9 cellular contexts compared by ENCODE assay signal in genomic region chr21:14762734-14763694, GRCh38.
DNase-seq lines count a peak whose midpoint lies in the region; ATAC-seq and TF ChIP-seq lines count a peak whose summit lies in the region.
"Had no signal": no experiment of that assay in that cellular context is flagged by ENCODE, and none has a peak within 500 bp of the region (broad histone marks: within the 10 kb centered on the region; RNA-seq: fewer than 3 reads in every experiment).

No MANE protein-coding gene starts in this region.

- TF ChIP-seq POLR2A in IMR-90 (IDR thresholded peaks at IDR 0.05; ENCODE audit: low read depth, low read length) (no peak), body of pancreas (IDR thresholded peaks at IDR 0.05) (no peak)

- dilution Hi-C loops in IMR-90 (cut with HindIII; ENCODE audit: low sequenced_read_pairs, unreplicated experiment) = no loop called here

- H4K91ac ChIP-seq in IMR-90 (ENCODE audit: insufficient read depth, low read depth, low read length) = no peak overlapping the region

- H3K9ac ChIP-seq in IMR-90 (ENCODE audit: low read depth, low read length) (no peak overlapping the region), subcutaneous abdominal adipose tissue (ENCODE audit: low read length in 5 of 5) (no peak overlapping the region)

- H2AK9ac ChIP-seq in IMR-90 (replicated peaks; ENCODE audit: low read depth, low read length, poor library complexity) = no peak overlapping the region

- no peaks in the 10 kb centered on the region for H4K20me1 ChIP-seq in IMR-90 (ENCODE audit: insufficient read depth, low read length)
- H4K20me1 ChIP-seq in osteoblast (ENCODE audit: insufficient read depth, low read length) = no peaks in the 10 kb centered on the region

- ATAC-seq in GM21447 (IDR thresholded peaks at IDR 0.05; ENCODE audit: unreplicated experiment) (peak; percentile 98), IMR-90 (ENCODE audit: low read depth) (no peak), body of pancreas (no peak)
- ATAC-seq: HCT116 had no signal

- no peak overlapping the region for H2BK20ac ChIP-seq in IMR-90 (ENCODE audit: low read depth, low read length)

- no peak overlapping the region for H3K4ac ChIP-seq in IMR-90 (ENCODE audit: low read depth, low read length)

- H4K8ac ChIP-seq in IMR-90 (ENCODE audit: low read depth in 2 of 2, low read length in 2 of 2) = no peak overlapping the region

- H3K4me2 ChIP-seq in IMR-90 (ENCODE audit: low read depth, low read length) (peak overlapping the region; percentile 41; the same call in 1 of the 2 replicates), osteoblast (ENCODE audit: insufficient read depth, low read length) (no peak overlapping the region)

- H3K4me1 ChIP-seq in IMR-90 (ENCODE audit: control insufficient read depth, insufficient read depth, low read length) (no peaks in the 10 kb centered on the region), subcutaneous abdominal adipose tissue (ENCODE audit: control insufficient read depth in 5 of 5, insufficient read depth in 5 of 5, low read length in 5 of 5) (peaks cover 0 to 15% (median 0%) of the 10 kb centered on the region in 5 donors), body of pancreas (no peaks in the 10 kb centered on the region), osteoblast (ENCODE audit: insufficient read depth, low read length) (no peaks in the 10 kb centered on the region)

- H2BK120ac ChIP-seq in IMR-90 (ENCODE audit: low read depth, low read length) = no peak overlapping the region

- H2AFZ ChIP-seq in IMR-90 (replicated peaks; ENCODE audit: low read length, poor library complexity) (no peak overlapping the region), osteoblast (ENCODE audit: low read length) (no peak overlapping the region)

- in situ Hi-C loops in IMR-90 (cut with MboI; ENCODE audit: low sequenced_read_pairs) = no loop called here

- no peak overlapping the region for H3K56ac ChIP-seq in IMR-90 (ENCODE audit: extremely low read depth, insufficient read depth, low read length)

- H3K9me3 ChIP-seq in IMR-90 (ENCODE audit: control insufficient read depth, insufficient read depth, low read length) (no peaks in the 10 kb centered on the region), subcutaneous abdominal adipose tissue (ENCODE audit: control insufficient read depth in 5 of 5, low read length in 5 of 5) (no peaks in the 10 kb centered on the region), body of pancreas (no peaks in the 10 kb centered on the region), osteoblast (ENCODE audit: low read depth, low read length) (no peaks in the 10 kb centered on the region)

- no peaks in the 10 kb centered on the region for H3K79me2 ChIP-seq in osteoblast (ENCODE audit: insufficient read depth, low read length)

- CTCF ChIA-PET in GM10248 (lab: Yijun Ruan, JAX) = interaction anchor here (0.7 to 2.6 kb wide), 10 partner anchors 9 to 229 kb away, joined by 3 to 15 read pairs (median 3); no protein-coding TSS in a partner anchor
- CTCF ChIA-PET in IMR-90 (lab: Yijun Ruan, JAX) = no interaction called here

- H3K23ac ChIP-seq in IMR-90 (ENCODE audit: low read depth, low read length) = no peak overlapping the region

- H3K27me3 ChIP-seq in IMR-90 (ENCODE audit: control insufficient read depth, insufficient read depth, low read length) (no peaks in the 10 kb centered on the region), dorsolateral prefrontal cortex (no peaks in the 10 kb centered on the region), subcutaneous abdominal adipose tissue (ENCODE audit: control insufficient read depth in 5 of 5, insufficient read depth in 4 of 5, low read length in 5 of 5) (no peaks in the 10 kb centered on the region), body of pancreas (no peaks in the 10 kb centered on the region), osteoblast (ENCODE audit: insufficient read depth, low read length) (no peaks in the 10 kb centered on the region)

- no peaks in the 10 kb centered on the region for H3K9me1 ChIP-seq in IMR-90 (ENCODE audit: insufficient read depth, low read length)

- H3K79me1 ChIP-seq in IMR-90 (ENCODE audit: low read depth in 1 of 2, low read length in 2 of 2) = no peaks in the 10 kb centered on the region

- H2AK5ac ChIP-seq in IMR-90 (ENCODE audit: low read depth, low read length) = no peak overlapping the region

- H3K14ac ChIP-seq in IMR-90 (replicated peaks; ENCODE audit: low read depth, low read length) = no peak overlapping the region

- POLR2A ChIA-PET in GM10248 (lab: Yijun Ruan, JAX) = no interaction called here
- POLR2A ChIA-PET in IMR-90 (lab: Charles Lee; ENCODE audit: unreplicated experiment) = no interaction called here

- no TSS peak for BruUV-seq in IMR-90 (replicated peaks; lab: Mats Ljungman, UMichigan)

- DNase-seq in GM10248 (ENCODE audit: extremely low spot score) (peak; percentile 67), IMR-90 (no peak), dorsolateral prefrontal cortex (no peak), body of pancreas (no peak), osteoblast (ENCODE audit: insufficient read length, low spot score, missing footprints) (no peak), dermis blood vessel endothelial cell (no peak)

- no peaks in the 10 kb centered on the region for H3K36me3 ChIP-seq in IMR-90 (ENCODE audit: control insufficient read depth, insufficient read depth, low read length)
- H3K36me3 ChIP-seq in subcutaneous abdominal adipose tissue (ENCODE audit: control insufficient read depth in 5 of 5, insufficient read depth in 5 of 5, low read length in 5 of 5) = no peaks in the 10 kb centered on the region
- no peaks in the 10 kb centered on the region for H3K36me3 ChIP-seq in body of pancreas (replicated peaks in 1 of 2; ENCODE audit: insufficient read depth in 1 of 2, low read depth in 2 of 2)
- no peaks in the 10 kb centered on the region for H3K36me3 ChIP-seq in osteoblast (ENCODE audit: insufficient read depth, low read length)

- intact Hi-C loops in IMR-90 (cut with micrococcal nuclease) (no loop called here), dorsolateral prefrontal cortex (cut with DNase I) (no loop called here), body of pancreas (cut with DNase I) (no loop called here)

- TF ChIP-seq CTCF in GM10248 (IDR thresholded peaks at IDR 0.05; ENCODE audit: control extremely low read depth, extremely low read depth, low read depth, missing control alignments) (no peak), IMR-90 (conservative IDR thresholded peaks at IDR 0.05; ENCODE audit: low read depth, low read length) (no peak), dorsolateral prefrontal cortex (IDR thresholded peaks at IDR 0.05 in 54 of 56, conservative IDR thresholded peaks at IDR 0.05 in 2 of 56; ENCODE audit: low read depth in 1 of 56, partially characterized antibody in 56 of 56) (no peak), body of pancreas (IDR thresholded peaks at IDR 0.05) (no peak), osteoblast (IDR thresholded peaks at IDR 0.05; ENCODE audit: extremely low read depth, low read depth, low read length) (no peak)

- no peak overlapping the region for H2BK5ac ChIP-seq in IMR-90 (ENCODE audit: low read depth, low read length, poor library complexity, severe bottlenecking)

- TF ChIP-seq RAD21 in IMR-90 (IDR thresholded peaks at IDR 0.05; ENCODE audit: low read length) = no peak

- no CpG with 5 or more reads among the region's 4 CpGs for WGBS in IMR-90 (ENCODE audit: extremely low coverage in 2 of 2, insufficient read length in 1 of 2), 2 experiments
- WGBS in body of pancreas, 2 donors = 24 to 42% methylated on average over 4 of the region's 4 CpGs

- no peak overlapping the region for H2BK15ac ChIP-seq in IMR-90 (ENCODE audit: low read depth, low read length)

- H3K27ac ChIP-seq in IMR-90 (ENCODE audit: insufficient read depth, low read length) (no peak overlapping the region), dorsolateral prefrontal cortex (peak overlapping the region in 49 of 59 donors; percentile 3 to 80 (median 49)), subcutaneous abdominal adipose tissue (ENCODE audit: low read depth, low read length) (no peak overlapping the region), body of pancreas (peak overlapping the region in 1 of 4 donors; percentile 59), osteoblast (ENCODE audit: low read depth, low read length) (no peak overlapping the region)

- H3K18ac ChIP-seq in IMR-90 (ENCODE audit: low read depth, low read length) = no peak overlapping the region

- H4K5ac ChIP-seq in IMR-90 (ENCODE audit: low read depth, low read length) = no peak overlapping the region

- H3K4me3 ChIP-seq in IMR-90 (ENCODE audit: insufficient read depth, low read depth, low read length) (no peak overlapping the region), dorsolateral prefrontal cortex (peak overlapping the region in 44 of 59 donors; percentile 0 to 50 (median 24)), subcutaneous abdominal adipose tissue (ENCODE audit: low read depth in 1 of 5, low read length in 5 of 5) (peak overlapping the region; percentile 7 to 53 (median 17)), body of pancreas (no peak overlapping the region), osteoblast (ENCODE audit: insufficient read depth, low read length) (no peak overlapping the region)

TF ChIP-seq in IMR-90, 13 proteins besides CTCF, POLR2A, EP300 and RAD21 (continues in another document):
- TF ChIP-seq CHD1 (IDR thresholded peaks at IDR 0.05; ENCODE audit: low read depth, low read length) = no peak
- TF ChIP-seq MAZ (IDR thresholded peaks at IDR 0.05; ENCODE audit: borderline replicate concordance, low read depth, low read length) = no peak
- TF ChIP-seq, protein P1, sequence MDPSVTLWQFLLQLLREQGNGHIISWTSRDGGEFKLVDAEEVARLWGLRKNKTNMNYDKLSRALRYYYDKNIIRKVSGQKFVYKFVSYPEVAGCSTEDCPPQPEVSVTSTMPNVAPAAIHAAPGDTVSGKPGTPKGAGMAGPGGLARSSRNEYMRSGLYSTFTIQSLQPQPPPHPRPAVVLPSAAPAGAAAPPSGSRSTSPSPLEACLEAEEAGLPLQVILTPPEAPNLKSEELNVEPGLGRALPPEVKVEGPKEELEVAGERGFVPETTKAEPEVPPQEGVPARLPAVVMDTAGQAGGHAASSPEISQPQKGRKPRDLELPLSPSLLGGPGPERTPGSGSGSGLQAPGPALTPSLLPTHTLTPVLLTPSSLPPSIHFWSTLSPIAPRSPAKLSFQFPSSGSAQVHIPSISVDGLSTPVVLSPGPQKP (IDR thresholded peaks at IDR 0.05; ENCODE audit: borderline replicate concordance, low read depth, low read length) = no peak
- TF ChIP-seq MXI1 (IDR thresholded peaks at IDR 0.05; ENCODE audit: borderline replicate concordance, low read depth, low read length) = no peak
- TF ChIP-seq BHLHE40 (IDR thresholded peaks at IDR 0.05; ENCODE audit: low read depth, low read length) = no peak
- TF ChIP-seq RCOR1 (IDR thresholded peaks at IDR 0.05; ENCODE audit: insufficient replicate concordance, low read length) = no peak
- TF ChIP-seq MAFK (IDR thresholded peaks at IDR 0.05; ENCODE audit: low read depth, low read length) = no peak
- TF ChIP-seq SMC3 (IDR thresholded peaks at IDR 0.05; ENCODE audit: low read depth, low read length) = no peak
- no peak for TF ChIP-seq FOS (IDR thresholded peaks at IDR 0.05; ENCODE audit: low read depth, low read length)

Comparison
In these comparisons a context has a peak if more than half of its experiments do, and no peak if none do; other contexts are left out.
1. H3K27ac ChIP-seq: peak in dorsolateral prefrontal cortex (49 of 59); none in IMR-90 (single experiment), subcutaneous abdominal adipose tissue (single experiment) and osteoblast (single experiment).
2. H3K4me3 ChIP-seq: peak in dorsolateral prefrontal cortex (44 of 59) and subcutaneous abdominal adipose tissue (5 of 5); none in IMR-90 (single experiment), body of pancreas (0 of 2) and osteoblast (single experiment).